ENCODE assay signal across 1 cellular context in the genomic region with DNA sequence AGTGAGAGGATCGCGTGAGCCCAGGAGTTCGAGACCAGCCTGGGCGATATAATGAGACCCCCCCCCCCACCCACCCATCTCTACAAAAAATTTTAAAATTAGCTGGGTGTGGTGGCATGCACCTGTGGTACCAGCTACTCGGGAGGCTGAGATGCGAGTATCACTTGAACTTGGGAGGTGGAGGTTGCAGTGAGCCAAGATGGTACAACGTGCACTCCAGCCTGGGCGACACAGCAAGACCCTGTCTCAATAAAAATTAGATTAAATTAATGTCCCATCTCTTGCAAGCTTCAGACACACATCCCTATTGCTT.
TF ChIP-seq lines count a peak whose summit lies in the region.

No MANE protein-coding gene starts in this region.

TF ChIP-seq in HCT116, 20 proteins besides CTCF, POLR2A, EP300 and RAD21:
- TF ChIP-seq, protein P1, sequence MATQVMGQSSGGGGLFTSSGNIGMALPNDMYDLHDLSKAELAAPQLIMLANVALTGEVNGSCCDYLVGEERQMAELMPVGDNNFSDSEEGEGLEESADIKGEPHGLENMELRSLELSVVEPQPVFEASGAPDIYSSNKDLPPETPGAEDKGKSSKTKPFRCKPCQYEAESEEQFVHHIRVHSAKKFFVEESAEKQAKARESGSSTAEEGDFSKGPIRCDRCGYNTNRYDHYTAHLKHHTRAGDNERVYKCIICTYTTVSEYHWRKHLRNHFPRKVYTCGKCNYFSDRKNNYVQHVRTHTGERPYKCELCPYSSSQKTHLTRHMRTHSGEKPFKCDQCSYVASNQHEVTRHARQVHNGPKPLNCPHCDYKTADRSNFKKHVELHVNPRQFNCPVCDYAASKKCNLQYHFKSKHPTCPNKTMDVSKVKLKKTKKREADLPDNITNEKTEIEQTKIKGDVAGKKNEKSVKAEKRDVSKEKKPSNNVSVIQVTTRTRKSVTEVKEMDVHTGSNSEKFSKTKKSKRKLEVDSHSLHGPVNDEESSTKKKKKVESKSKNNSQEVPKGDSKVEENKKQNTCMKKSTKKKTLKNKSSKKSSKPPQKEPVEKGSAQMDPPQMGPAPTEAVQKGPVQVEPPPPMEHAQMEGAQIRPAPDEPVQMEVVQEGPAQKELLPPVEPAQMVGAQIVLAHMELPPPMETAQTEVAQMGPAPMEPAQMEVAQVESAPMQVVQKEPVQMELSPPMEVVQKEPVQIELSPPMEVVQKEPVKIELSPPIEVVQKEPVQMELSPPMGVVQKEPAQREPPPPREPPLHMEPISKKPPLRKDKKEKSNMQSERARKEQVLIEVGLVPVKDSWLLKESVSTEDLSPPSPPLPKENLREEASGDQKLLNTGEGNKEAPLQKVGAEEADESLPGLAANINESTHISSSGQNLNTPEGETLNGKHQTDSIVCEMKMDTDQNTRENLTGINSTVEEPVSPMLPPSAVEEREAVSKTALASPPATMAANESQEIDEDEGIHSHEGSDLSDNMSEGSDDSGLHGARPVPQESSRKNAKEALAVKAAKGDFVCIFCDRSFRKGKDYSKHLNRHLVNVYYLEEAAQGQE (IDR thresholded peaks at IDR 0.05; ENCODE audit: low read depth), result no peak
- TF ChIP-seq ATF3 (IDR thresholded peaks at IDR 0.05) (no peak), SP1 (IDR thresholded peaks at IDR 0.05; ENCODE audit: low read depth) (no peak), EZH2 (IDR thresholded peaks at IDR 0.05) (no peak), ELF1 (IDR thresholded peaks at IDR 0.05; ENCODE audit: borderline replicate concordance, low read depth) (no peak), FOSL1 (IDR thresholded peaks at IDR 0.05; ENCODE audit: low read depth) (no peak), ZNF274 (IDR thresholded peaks at IDR 0.05; ENCODE audit: low read depth, low read length) (no peak), MAX (IDR thresholded peaks at IDR 0.05) (no peak), EGR1 (IDR thresholded peaks at IDR 0.05; ENCODE audit: low read depth) (no peak), EZH2phosphoT487 (IDR thresholded peaks at IDR 0.05; ENCODE audit: borderline replicate concordance) (no peak), YY1 (IDR thresholded peaks at IDR 0.05; ENCODE audit: extremely low read depth, insufficient replicate concordance, low read depth, low read length) (no peak)
